In the genomic region with DNA sequence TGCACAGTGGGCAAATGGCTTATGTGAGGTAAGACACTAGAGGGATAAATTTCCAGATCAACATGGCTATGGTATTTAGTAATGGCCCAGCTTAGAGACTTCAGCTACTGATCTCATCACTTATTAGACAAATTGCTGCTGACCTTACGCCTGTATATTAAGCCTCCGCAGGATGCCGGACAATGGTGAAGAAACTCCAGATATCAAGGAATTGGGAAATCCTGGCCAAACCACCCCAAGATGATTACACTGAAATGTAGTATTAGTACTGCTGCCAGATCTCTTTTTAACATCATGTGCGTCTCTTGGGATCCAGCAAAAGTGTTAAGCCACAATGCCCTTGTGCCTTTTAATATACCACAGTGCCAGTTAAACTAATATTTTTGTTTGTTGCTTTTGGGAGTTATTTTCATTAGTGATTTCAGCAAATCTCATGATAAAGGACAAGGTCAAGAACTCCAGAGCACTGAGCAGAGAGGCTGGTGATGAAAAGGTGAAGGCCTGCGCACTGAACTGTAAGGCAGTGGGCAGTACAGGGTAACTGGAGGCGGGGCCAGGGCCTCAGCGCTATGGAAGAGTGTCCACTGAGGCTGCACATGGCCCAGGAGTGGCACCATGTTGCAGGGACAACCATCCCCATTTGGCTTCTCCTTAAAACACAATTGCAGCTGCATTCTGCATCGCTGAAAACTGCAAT, we compare ENCODE assay signal across 23 cellular contexts.
"Had no signal": no experiment of that assay in that cellular context is flagged by ENCODE, and none has a peak within 500 bp of the region (broad histone marks: within the 10 kb centered on the region; RNA-seq: fewer than 3 reads in every experiment).

No MANE protein-coding gene starts in this region.

- H3K27me3 Mint-ChIP-seq: activated CD8-positive, alpha-beta T cell treated with anti-CD3 and anti-CD28 coated beads for 36 hours; activated naive CD8-positive, alpha-beta T cell treated with anti-CD3 and anti-CD28 coated beads, Interleukin-2, amount 50 U/mL, for 24 hours had no signal

- H3K27me3 ChIP-seq: breast epithelium, Peyer's patch had no signal

- DNase-seq: activated CD4-positive, alpha-beta T cell treated with anti-CD3 and anti-CD28 coated beads for 4 hours; activated CD8-positive, alpha-beta memory T cell treated with anti-CD3 and anti-CD28 coated beads, Interleukin-2, amount 50 U/mL, for 48 hours; activated CD8-positive, alpha-beta T cell treated with anti-CD3 and anti-CD28 coated beads for 36 hours; activated naive CD8-positive, alpha-beta T cell treated with anti-CD3 and anti-CD28 coated beads, Interleukin-2, amount 50 U/mL, for 24 hours; activated T-cell treated with anti-CD3 and anti-CD28 coated beads, Interleukin-2, amount 50 U/mL, for 1 hour; anterior cingulate cortex; NCI-H1092; NCI-H1417; NCI-H1694; NCI-H2029; NCI-H2107; NCI-H510A treated with DMSO at 0.1 percent for 48 hours; NCI-H69; NK-92 treated with Interleukin-12 subunit alpha and Interleukin-12 subunit beta, amount 100 ng/mL, for 24 hours; Peyer's patch; SHP77 treated with DMSO at 0.1 percent for 48 hours had no signal

- H3K9me3 Mint-ChIP-seq: activated CD8-positive, alpha-beta T cell treated with anti-CD3 and anti-CD28 coated beads for 36 hours; activated naive CD4-positive, alpha-beta T cell treated with anti-CD3 and anti-CD28 coated beads, Interleukin-2, amount 50 U/mL, for 72 hours; activated naive CD8-positive, alpha-beta T cell treated with anti-CD3 and anti-CD28 coated beads, Interleukin-2, amount 50 U/mL, for 24 hours; central memory CD8-positive, alpha-beta T cell; T-helper 1 cell treated with Interleukin-12 subunit alpha and Interleukin-12 subunit beta and Interleukin-4 antibody, amounts not matched to agents 30 μg/mL and 1 μg/mL, for 36 hours had no signal

- H3K9me3 ChIP-seq: breast epithelium, Peyer's patch had no signal

- H3K4me3 ChIP-seq: breast epithelium, Peyer's patch had no signal

- ATAC-seq: activated CD4-positive, CD25-positive, alpha-beta regulatory T cell treated with anti-CD3 and anti-CD28 coated beads, Interleukin-2, amount 50 U/mL, for 24 hours; activated CD8-positive, alpha-beta T cell treated with anti-CD3 and anti-CD28 coated beads for 36 hours; activated naive CD4-positive, alpha-beta T cell treated with anti-CD3 and anti-CD28 coated beads, Interleukin-2, amount 50 U/mL, for 72 hours; activated naive CD8-positive, alpha-beta T cell treated with anti-CD3 and anti-CD28 coated beads, Interleukin-2, amount 50 U/mL, for 24 hours; HepG2 had no signal

- H3K4me1 ChIP-seq: breast epithelium had no signal

- H3K27ac Mint-ChIP-seq: activated CD8-positive, alpha-beta T cell treated with anti-CD3 and anti-CD28 coated beads for 36 hours; activated naive CD4-positive, alpha-beta T cell treated with anti-CD3 and anti-CD28 coated beads, Interleukin-2, amount 50 U/mL, for 72 hours; activated naive CD8-positive, alpha-beta T cell treated with anti-CD3 and anti-CD28 coated beads, Interleukin-2, amount 50 U/mL, for 24 hours; T-helper 1 cell treated with Interleukin-12 subunit alpha and Interleukin-12 subunit beta and Interleukin-4 antibody, amounts not matched to agents 30 μg/mL and 1 μg/mL, for 36 hours had no signal

- H3K36me3 Mint-ChIP-seq: activated naive CD4-positive, alpha-beta T cell treated with anti-CD3 and anti-CD28 coated beads, Interleukin-2, amount 50 U/mL, for 72 hours had no signal

- H3K4me3 Mint-ChIP-seq: activated CD8-positive, alpha-beta T cell treated with anti-CD3 and anti-CD28 coated beads for 36 hours; activated naive CD8-positive, alpha-beta T cell treated with anti-CD3 and anti-CD28 coated beads, Interleukin-2, amount 50 U/mL, for 24 hours; central memory CD8-positive, alpha-beta T cell; T-helper 1 cell treated with Interleukin-12 subunit alpha and Interleukin-12 subunit beta and Interleukin-4 antibody, amounts not matched to agents 30 μg/mL and 1 μg/mL, for 36 hours had no signal

- H3K27ac ChIP-seq: breast epithelium, Peyer's patch, RWPE1 had no signal
